9 cellular contexts compared by ENCODE assay signal in genomic region chr1:93979718-93980319, GRCh38.
DNase-seq lines count a peak whose midpoint lies in the region; ATAC-seq and TF ChIP-seq lines count a peak whose summit lies in the region.
"Had no signal": no experiment of that assay in that cellular context is flagged by ENCODE, and none has a peak within 500 bp of the region (broad histone marks: within the 10 kb centered on the region; RNA-seq: fewer than 3 reads in every experiment).

No MANE protein-coding gene starts in this region.

- no peak overlapping the region for H3K27ac ChIP-seq in GM23338 (ENCODE audit: low read depth)
- H3K27ac ChIP-seq in SJCRH30: no peak overlapping the region
- peak overlapping the region in 7 of 10 donors; percentile 21 to 77 (median 71) for H3K27ac ChIP-seq in heart right ventricle

- ATAC-seq in GM23338: peak; percentile 28
- peak; percentile 47 to 89 (median 84) for ATAC-seq in heart right ventricle
- ATAC-seq in GM18511 (IDR thresholded peaks at IDR 0.05; ENCODE audit: unreplicated experiment): no peak

- H4K20me1 ChIP-seq in GM23338 (replicated peaks; ENCODE audit: insufficient read depth): no peaks in the 10 kb centered on the region

- peaks cover 18% of the 10 kb centered on the region; the same call in 2 of the 3 replicates for H3K4me1 Mint-ChIP-seq in GM23338
- H3K4me1 Mint-ChIP-seq: central memory CD8-positive, alpha-beta T cell had no signal

- peak overlapping the region; percentile 93; the same call in 1 of the 2 replicates for H2AFZ ChIP-seq in GM23338

- TF ChIP-seq CTCF in GM23338 (conservative IDR thresholded peaks at IDR 0.05; ENCODE audit: low read depth in 2 of 2) (no peak), heart right ventricle (IDR thresholded peaks at IDR 0.05) (no peak), GM13977 (IDR thresholded peaks at IDR 0.05; ENCODE audit: extremely low read depth, insufficient read depth, missing control alignments) (no peak)

- peaks cover 4% of the 10 kb centered on the region for H3K27me3 Mint-ChIP-seq in GM23338 (ENCODE audit: insufficient read depth, low read depth, poor library complexity)

- no peak overlapping the region for H3K4me3 Mint-ChIP-seq in GM23338
- H3K4me3 Mint-ChIP-seq: central memory CD8-positive, alpha-beta T cell had no signal

- no peaks in the 10 kb centered on the region for H3K79me2 ChIP-seq in GM23338 (replicated peaks; ENCODE audit: insufficient read depth)

- H3K36me3 ChIP-seq in GM23338 (ENCODE audit: insufficient read depth): no peaks in the 10 kb centered on the region
- H3K36me3 ChIP-seq in SJCRH30: no peaks in the 10 kb centered on the region
- no peaks in the 10 kb centered on the region for H3K36me3 ChIP-seq in heart right ventricle
- no peaks in the 10 kb centered on the region for H3K36me3 ChIP-seq in H7 (replicated peaks; ENCODE audit: control insufficient read depth, insufficient read depth, low read length)

- H3K36me3 Mint-ChIP-seq in GM23338 (ENCODE audit: low read depth): no peaks in the 10 kb centered on the region

- in situ Hi-C loops in GM13977 (cut with MboI; ENCODE audit: low pct_unique_long_range_greater_than_20kb, low sequenced_read_pairs, unreplicated experiment): no loop called here

- H3K9me2 ChIP-seq in GM23338 (ENCODE audit: insufficient read depth): no peaks in the 10 kb centered on the region

- 36 to 45% methylated on average over 4 of the region's 4 CpGs for WGBS in heart right ventricle, 2 donors

- DNase-seq in GM23338 (ENCODE audit: low spot score): no peak
- DNase-seq in SJCRH30: peak; percentile 13 to 28
- peak in 1 of 2 donors; percentile 65 for DNase-seq in heart right ventricle
- peak; percentile 88 for DNase-seq in skeletal muscle cell (ENCODE audit: low read depth)
- DNase-seq in GM13977 (ENCODE audit: low spot score): no peak
- no peak for DNase-seq in H7
- DNase-seq in effector CD8-positive, alpha-beta T cell (lab: John Stamatoyannopoulos, UW): no peak

- H3K4me2 ChIP-seq in GM23338: no peak overlapping the region

- H3K4me1 ChIP-seq in GM23338 (ENCODE audit: insufficient read depth) (peaks cover 6% of the 10 kb centered on the region), SJCRH30 (no peaks in the 10 kb centered on the region), heart right ventricle (peaks cover 0 to 23% (median 11%) of the 10 kb centered on the region in 9 donors)

- H3K4me3 ChIP-seq in GM23338: no peak overlapping the region
- no peak overlapping the region for H3K4me3 ChIP-seq in SJCRH30
- no peak overlapping the region for H3K4me3 ChIP-seq in heart right ventricle
- H3K4me3 ChIP-seq in skeletal muscle cell (ENCODE audit: low read depth, low read length): no peak overlapping the region
- H3K4me3 ChIP-seq in H7 (ENCODE audit: insufficient read depth, low read depth, low read length): no peak overlapping the region

- H3K27me3 ChIP-seq in GM23338 (ENCODE audit: insufficient read depth) (no peaks in the 10 kb centered on the region), SJCRH30 (no peaks in the 10 kb centered on the region), heart right ventricle (no peaks in the 10 kb centered on the region), H7 (ENCODE audit: control insufficient read depth, insufficient read depth, low read length) (no peaks in the 10 kb centered on the region; the same call in 1 of the 2 replicates)

- H3K9me3 ChIP-seq in SJCRH30 (replicated peaks): no peaks in the 10 kb centered on the region
- no peaks in the 10 kb centered on the region for H3K9me3 ChIP-seq in heart right ventricle

- intact Hi-C loops in heart right ventricle (cut with DNase I): no loop called here

- H3K9me3 Mint-ChIP-seq in GM23338: peaks cover 3% of the 10 kb centered on the region; the same call in 2 of the 3 replicates
- H3K9me3 Mint-ChIP-seq: central memory CD8-positive, alpha-beta T cell had no signal

- no peak overlapping the region; the same call in 1 of the 2 replicates for H3K27ac Mint-ChIP-seq in GM23338

- no peaks in the 10 kb centered on the region for H3F3A ChIP-seq in GM23338 (replicated peaks; ENCODE audit: low read depth)

TF ChIP-seq in GM23338, 12 proteins besides CTCF, POLR2A, EP300 and RAD21 (continues in another document):
- no peak for TF ChIP-seq POLR2AphosphoS5 (IDR thresholded peaks at IDR 0.05; ENCODE audit: low read depth)
- TF ChIP-seq ZNF114 (CRISPR knock-in tag; IDR thresholded peaks at IDR 0.05): no peak
- TF ChIP-seq ZNF331 (CRISPR knock-in tag; IDR thresholded peaks at IDR 0.05; ENCODE audit: low read depth): no peak
- no peak for TF ChIP-seq CREB1 (CRISPR knock-in tag; IDR thresholded peaks at IDR 0.05; ENCODE audit: low read depth)
- TF ChIP-seq, protein P1, sequence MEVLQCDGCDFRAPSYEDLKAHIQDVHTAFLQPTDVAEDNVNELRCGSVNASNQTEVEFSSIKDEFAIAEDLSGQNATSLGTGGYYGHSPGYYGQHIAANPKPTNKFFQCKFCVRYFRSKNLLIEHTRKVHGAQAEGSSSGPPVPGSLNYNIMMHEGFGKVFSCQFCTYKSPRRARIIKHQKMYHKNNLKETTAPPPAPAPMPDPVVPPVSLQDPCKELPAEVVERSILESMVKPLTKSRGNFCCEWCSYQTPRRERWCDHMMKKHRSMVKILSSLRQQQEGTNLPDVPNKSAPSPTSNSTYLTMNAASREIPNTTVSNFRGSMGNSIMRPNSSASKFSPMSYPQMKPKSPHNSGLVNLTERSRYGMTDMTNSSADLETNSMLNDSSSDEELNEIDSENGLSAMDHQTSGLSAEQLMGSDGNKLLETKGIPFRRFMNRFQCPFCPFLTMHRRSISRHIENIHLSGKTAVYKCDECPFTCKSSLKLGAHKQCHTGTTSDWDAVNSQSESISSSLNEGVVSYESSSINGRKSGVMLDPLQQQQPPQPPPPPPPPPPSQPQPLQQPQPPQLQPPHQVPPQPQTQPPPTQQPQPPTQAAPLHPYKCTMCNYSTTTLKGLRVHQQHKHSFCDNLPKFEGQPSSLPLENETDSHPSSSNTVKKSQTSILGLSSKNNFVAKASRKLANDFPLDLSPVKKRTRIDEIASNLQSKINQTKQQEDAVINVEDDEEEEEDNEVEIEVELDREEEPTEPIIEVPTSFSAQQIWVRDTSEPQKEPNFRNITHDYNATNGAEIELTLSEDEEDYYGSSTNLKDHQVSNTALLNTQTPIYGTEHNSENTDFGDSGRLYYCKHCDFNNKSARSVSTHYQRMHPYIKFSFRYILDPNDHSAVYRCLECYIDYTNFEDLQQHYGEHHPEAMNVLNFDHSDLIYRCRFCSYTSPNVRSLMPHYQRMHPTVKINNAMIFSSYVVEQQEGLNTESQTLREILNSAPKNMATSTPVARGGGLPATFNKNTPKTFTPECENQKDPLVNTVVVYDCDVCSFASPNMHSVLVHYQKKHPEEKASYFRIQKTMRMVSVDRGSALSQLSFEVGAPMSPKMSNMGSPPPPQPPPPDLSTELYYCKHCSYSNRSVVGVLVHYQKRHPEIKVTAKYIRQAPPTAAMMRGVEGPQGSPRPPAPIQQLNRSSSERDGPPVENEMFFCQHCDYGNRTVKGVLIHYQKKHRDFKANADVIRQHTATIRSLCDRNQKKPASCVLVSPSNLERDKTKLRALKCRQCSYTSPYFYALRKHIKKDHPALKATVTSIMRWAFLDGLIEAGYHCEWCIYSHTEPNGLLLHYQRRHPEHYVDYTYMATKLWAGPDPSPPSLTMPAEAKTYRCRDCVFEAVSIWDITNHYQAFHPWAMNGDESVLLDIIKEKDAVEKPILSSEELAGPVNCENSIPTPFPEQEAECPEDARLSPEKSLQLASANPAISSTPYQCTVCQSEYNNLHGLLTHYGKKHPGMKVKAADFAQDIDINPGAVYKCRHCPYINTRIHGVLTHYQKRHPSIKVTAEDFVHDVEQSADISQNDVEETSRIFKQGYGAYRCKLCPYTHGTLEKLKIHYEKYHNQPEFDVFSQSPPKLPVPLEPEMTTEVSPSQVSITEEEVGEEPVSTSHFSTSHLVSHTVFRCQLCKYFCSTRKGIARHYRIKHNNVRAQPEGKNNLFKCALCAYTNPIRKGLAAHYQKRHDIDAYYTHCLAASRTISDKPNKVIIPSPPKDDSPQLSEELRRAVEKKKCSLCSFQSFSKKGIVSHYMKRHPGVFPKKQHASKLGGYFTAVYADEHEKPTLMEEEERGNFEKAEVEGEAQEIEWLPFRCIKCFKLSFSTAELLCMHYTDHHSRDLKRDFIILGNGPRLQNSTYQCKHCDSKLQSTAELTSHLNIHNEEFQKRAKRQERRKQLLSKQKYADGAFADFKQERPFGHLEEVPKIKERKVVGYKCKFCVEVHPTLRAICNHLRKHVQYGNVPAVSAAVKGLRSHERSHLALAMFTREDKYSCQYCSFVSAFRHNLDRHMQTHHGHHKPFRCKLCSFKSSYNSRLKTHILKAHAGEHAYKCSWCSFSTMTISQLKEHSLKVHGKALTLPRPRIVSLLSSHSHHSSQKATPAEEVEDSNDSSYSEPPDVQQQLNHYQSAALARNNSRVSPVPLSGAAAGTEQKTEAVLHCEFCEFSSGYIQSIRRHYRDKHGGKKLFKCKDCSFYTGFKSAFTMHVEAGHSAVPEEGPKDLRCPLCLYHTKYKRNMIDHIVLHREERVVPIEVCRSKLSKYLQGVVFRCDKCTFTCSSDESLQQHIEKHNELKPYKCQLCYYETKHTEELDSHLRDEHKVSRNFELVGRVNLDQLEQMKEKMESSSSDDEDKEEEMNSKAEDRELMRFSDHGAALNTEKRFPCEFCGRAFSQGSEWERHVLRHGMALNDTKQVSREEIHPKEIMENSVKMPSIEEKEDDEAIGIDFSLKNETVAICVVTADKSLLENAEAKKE (CRISPR knock-in tag; IDR thresholded peaks at IDR 0.05): no peak
- no peak for TF ChIP-seq STAT1 (IDR thresholded peaks at IDR 0.05; ENCODE audit: unreplicated experiment)

Comparison
In these comparisons a context has a peak if more than half of its experiments do, and no peak if none do; other contexts are left out.
1. DNase-seq: peak in SJCRH30 (2 of 2) and skeletal muscle cell (single experiment); none in GM23338 (single experiment), GM13977 (single experiment), H7 (single experiment) and effector CD8-positive, alpha-beta T cell (single experiment).
2. H3K27ac ChIP-seq: peak in heart right ventricle (7 of 10); none in GM23338 (single experiment) and SJCRH30 (single experiment).